Comparison of ENCODE assay signal across 16 cellular contexts in the genomic region with DNA sequence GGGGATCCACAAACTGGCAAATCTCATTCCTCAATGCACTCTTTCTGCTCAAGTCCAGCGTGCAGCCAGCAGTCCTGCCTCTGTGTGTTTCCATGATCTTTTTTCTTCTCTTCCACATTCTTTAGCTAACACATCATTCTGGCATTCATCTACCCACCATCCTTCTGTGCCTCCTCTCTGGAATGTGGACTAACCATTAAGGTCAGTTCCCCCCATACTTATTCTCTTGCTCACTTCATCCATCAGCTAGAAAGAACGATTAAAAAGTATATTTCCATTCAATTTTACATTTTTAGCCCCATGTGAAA. TPM values are rescaled to one million over a fixed set of nuclear protein-coding genes. Genes with fewer than 3 reads are reported as not detected.
DNase-seq lines count a peak whose midpoint lies in the region; ATAC-seq and TF ChIP-seq lines count a peak whose summit lies in the region.
"Had no signal": no experiment of that assay in that cellular context is flagged by ENCODE, and none has a peak within 500 bp of the region (broad histone marks: within the 10 kb centered on the region; RNA-seq: fewer than 3 reads in every experiment).

No MANE protein-coding gene starts in this region.

- ATAC-seq in PC-3: no peak
- no peak for ATAC-seq in HG02623 (IDR thresholded peaks at IDR 0.05; ENCODE audit: unreplicated experiment)
- ATAC-seq in mucosa of descending colon: no peak
- ATAC-seq in omental fat pad (ENCODE audit: low FRiP score): no peak
- ATAC-seq: activated CD8-positive, alpha-beta T cell treated with anti-CD3 and anti-CD28 coated beads, Interleukin-2, amount 10 ng/mL, durations not matched to agents 7 days and 5 days had no signal

- no peaks in the 10 kb centered on the region for H3F3A ChIP-seq in PC-3 (ENCODE audit: low read length, unreplicated experiment)

- no peaks in the 10 kb centered on the region for H4K20me1 ChIP-seq in PC-3 (ENCODE audit: low read length)
- H4K20me1 ChIP-seq in osteoblast (ENCODE audit: insufficient read depth, low read length): no peaks in the 10 kb centered on the region

- H3K9me3 ChIP-seq in PC-3 (ENCODE audit: low read length) (no peaks in the 10 kb centered on the region), osteoblast (ENCODE audit: low read depth, low read length) (no peaks in the 10 kb centered on the region), mucosa of descending colon (no peaks in the 10 kb centered on the region)
- H3K9me3 ChIP-seq: tibial nerve had no signal

- no peaks in the 10 kb centered on the region for H3K27me3 ChIP-seq in BJ (ENCODE audit: control insufficient read depth, insufficient read depth, low read length)
- peaks cover 34% of the 10 kb centered on the region for H3K27me3 ChIP-seq in PC-3 (ENCODE audit: low read length)
- no peaks in the 10 kb centered on the region for H3K27me3 ChIP-seq in osteoblast (ENCODE audit: insufficient read depth, low read length)
- H3K27me3 ChIP-seq: tibial nerve had no signal

- H3K79me2 ChIP-seq in PC-3 (ENCODE audit: low read length): no peaks in the 10 kb centered on the region
- H3K79me2 ChIP-seq in osteoblast (ENCODE audit: insufficient read depth, low read length): peaks cover 55% of the 10 kb centered on the region

- H2AFZ ChIP-seq in PC-3 (ENCODE audit: low read length) (no peak overlapping the region), osteoblast (ENCODE audit: low read length) (no peak overlapping the region)

- no peaks in the 10 kb centered on the region for H3K9me2 ChIP-seq in PC-3 (replicated peaks; ENCODE audit: low read length)

- H3K4me3 ChIP-seq in BJ (ENCODE audit: low read depth, low read length) (peak overlapping the region; percentile 32), PC-3 (ENCODE audit: low read length) (no peak overlapping the region), osteoblast (ENCODE audit: insufficient read depth, low read length) (peak overlapping the region; percentile 53), mucosa of descending colon (no peak overlapping the region)
- H3K4me3 ChIP-seq: tibial nerve had no signal

- no peak overlapping the region; the same call in 1 of the 2 replicates for H3K9ac ChIP-seq in PC-3 (ENCODE audit: low read length)

- peaks cover 26% of the 10 kb centered on the region for H3K4me1 ChIP-seq in PC-3 (ENCODE audit: insufficient read depth, low read length)
- peaks cover 67% of the 10 kb centered on the region for H3K4me1 ChIP-seq in osteoblast (ENCODE audit: insufficient read depth, low read length)
- H3K4me1 ChIP-seq in mucosa of descending colon (ENCODE audit: low read depth): no peaks in the 10 kb centered on the region

- H3K27ac ChIP-seq in PC-3 (ENCODE audit: low read length) (peak overlapping the region; percentile 62), epithelial cell of prostate (peak overlapping the region; percentile 11), osteoblast (ENCODE audit: low read depth, low read length) (peak overlapping the region; percentile 100)
- H3K27ac ChIP-seq: C4-2B, tibial nerve had no signal

- intact Hi-C loops in PC-3 (cut with micrococcal nuclease): no loop called here
- intact Hi-C loops in mucosa of descending colon (cut with DNase I, micrococcal nuclease): loop anchor here (5.0 to 10.0 kb wide), 2 partner anchors 280 to 548 kb away; no protein-coding TSS in a partner anchor

- TF ChIP-seq CTCF in BJ (IDR thresholded peaks at IDR 0.05; ENCODE audit: insufficient read depth, low read depth, low read length) (no peak), PC-3 (conservative IDR thresholded peaks at IDR 0.05; ENCODE audit: low read depth, low read length) (no peak), osteoblast (IDR thresholded peaks at IDR 0.05; ENCODE audit: extremely low read depth, low read depth, low read length) (no peak), mucosa of descending colon (IDR thresholded peaks at IDR 0.05) (no peak), omental fat pad (IDR thresholded peaks at IDR 0.05) (no peak)

- H3K36me3 ChIP-seq in BJ (ENCODE audit: control insufficient read depth, insufficient read depth, low read length): no peaks in the 10 kb centered on the region
- H3K36me3 ChIP-seq in PC-3 (ENCODE audit: low read depth, low read length): no peaks in the 10 kb centered on the region
- H3K36me3 ChIP-seq in osteoblast (ENCODE audit: insufficient read depth, low read length): no peaks in the 10 kb centered on the region
- no peaks in the 10 kb centered on the region for H3K36me3 ChIP-seq in mucosa of descending colon (ENCODE audit: low read depth)
- H3K36me3 ChIP-seq: tibial nerve had no signal

- POLR2A ChIA-PET in BJ (lab: Charles Lee) (interaction anchor here (0.6 to 0.7 kb wide), 5 partner anchors 63 to 1715 kb away, joined by 3 to 12 read pairs (median 4); no protein-coding TSS in a partner anchor), PC-3 (lab: Charles Lee; ENCODE audit: unreplicated experiment) (no interaction called here)

- BruUV-seq in PC-3 (replicated peaks; lab: Mats Ljungman, UMichigan): no TSS peak

- CTCF ChIA-PET in BJ (lab: Yijun Ruan, JAX) (interaction anchor here (0.5 to 6.5 kb wide), 7 partner anchors 10 to 682 kb away, joined by 3 to 83 read pairs (median 3); no protein-coding TSS in a partner anchor), PC-3 (lab: Charles Lee) (no interaction called here)

- DNase-seq in BJ (ENCODE audit: low read depth) (peak; percentile 88), PC-3 (peak; percentile 17), epithelial cell of prostate (ENCODE audit: low read depth, low spot score) (no peak), osteoblast (ENCODE audit: insufficient read length, low spot score, missing footprints) (peak; percentile 80), SKM-1 (lab: John Stamatoyannopoulos, UW; ENCODE audit: unreplicated experiment) (no peak), mucosa of descending colon (no peak), omental fat pad (ENCODE audit: low spot score) (no peak)
- DNase-seq: activated CD8-positive, alpha-beta T cell treated with anti-CD3 and anti-CD28 coated beads, Interleukin-2, amount 10 ng/mL, durations not matched to agents 7 days and 5 days; activated gamma-delta T cell treated with Interleukin-2 at 50 U/mL for 16 hours; Kasumi-1; NCI-H187 treated with DMSO at 0.1 percent for 48 hours; NCI-H748 treated with DMSO at 0.1 percent for 48 hours; Right ventricle myocardium superior had no signal

- peak overlapping the region; percentile 59 for H3K4me2 ChIP-seq in PC-3 (ENCODE audit: low read length)
- peak overlapping the region; percentile 81 for H3K4me2 ChIP-seq in osteoblast (ENCODE audit: insufficient read depth, low read length)

RNA-seq across cellular contexts. Expression of gene KIRREL3, which starts 7.8 kb away (rescaled TPM):
- polyA plus RNA-seq in BJ (2011; rRNA removed): 13.1 and 19.6 TPM in 2 replicates
- 17.8 and 17.9 TPM in 2 replicates for polyA minus RNA-seq in BJ (2011; rRNA and poly(A)+ RNA removed)
- 0.44 TPM in 1 of 2 replicates, not detected in the other for total RNA-seq in PC-3 (2014; rRNA removed)
- total RNA-seq in osteoblast: 3.6 and 4.4 TPM in 2 replicates
- total RNA-seq in mucosa of descending colon: 1 to 10 TPM in 1 of 3 donors, under 1 TPM in 2; 0.23 to 2.4 (median 0.70) TPM
- total RNA-seq in omental fat pad: under 1 TPM in 2 of 4 donors, not detected in 2; 0.09 to 0.60 TPM
- total RNA-seq: activated CD8-positive, alpha-beta T cell treated with anti-CD3 and anti-CD28 coated beads, Interleukin-2, amount 10 ng/mL, durations not matched to agents 7 days and 5 days; tibial nerve had no signal

Comparison
In these comparisons a context has a peak if more than half of its experiments do, and no peak if none do; other contexts are left out.
1. DNase-seq: peak in BJ (single experiment), PC-3 (single experiment) and osteoblast (single experiment); none in epithelial cell of prostate (single experiment), SKM-1 (single experiment), mucosa of descending colon (0 of 3) and omental fat pad (single experiment).
2. H3K4me3 ChIP-seq: peak in BJ (single experiment) and osteoblast (single experiment); none in PC-3 (single experiment) and mucosa of descending colon (single experiment).
3. H3K27ac ChIP-seq: peak in every context shown above with its lines; median percentile 100 in osteoblast; 62 in PC-3; 11 in epithelial cell of prostate.